Comparison of ENCODE assay signal across 1 cellular context in the genomic region with DNA sequence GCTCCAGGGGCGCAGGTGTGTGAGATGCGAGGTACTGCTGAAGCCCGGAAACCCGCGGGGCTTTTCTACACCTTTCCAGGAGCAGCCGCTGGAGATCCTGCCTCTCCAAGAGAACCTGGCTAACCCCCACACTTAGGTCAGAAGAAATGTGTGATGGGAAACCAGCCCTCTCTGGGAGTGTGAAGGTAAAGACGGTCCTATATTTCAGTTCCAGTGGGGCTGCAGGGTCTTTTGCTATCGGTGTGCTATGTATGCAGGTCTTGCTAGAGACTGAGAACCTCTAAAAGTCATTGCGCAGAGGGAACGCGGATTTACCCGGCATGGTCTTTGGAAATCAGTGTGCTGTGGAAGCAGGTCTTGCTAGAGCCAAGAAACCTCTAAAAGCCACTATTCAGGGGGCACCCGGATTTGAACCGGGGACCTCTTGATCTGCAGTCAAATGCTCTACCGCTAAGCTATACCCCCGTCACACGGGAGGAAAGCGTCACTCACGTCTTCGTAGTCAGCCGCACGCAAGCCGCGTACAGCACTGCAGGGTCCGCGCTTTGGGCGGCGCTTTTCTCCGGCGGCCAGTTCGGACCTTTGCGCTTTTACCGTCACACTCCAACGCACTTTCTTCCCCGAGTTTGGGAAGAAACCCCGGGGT.
TF ChIP-seq lines count a peak whose summit lies in the region.

No MANE protein-coding gene starts in this region.

TF ChIP-seq in HCT116, 20 proteins besides CTCF, POLR2A, EP300 and RAD21 (continued from another document):
- TF ChIP-seq JUND (IDR thresholded peaks at IDR 0.05) = no peak
